ENCODE assay signal across 24 cellular contexts in the genomic region with DNA sequence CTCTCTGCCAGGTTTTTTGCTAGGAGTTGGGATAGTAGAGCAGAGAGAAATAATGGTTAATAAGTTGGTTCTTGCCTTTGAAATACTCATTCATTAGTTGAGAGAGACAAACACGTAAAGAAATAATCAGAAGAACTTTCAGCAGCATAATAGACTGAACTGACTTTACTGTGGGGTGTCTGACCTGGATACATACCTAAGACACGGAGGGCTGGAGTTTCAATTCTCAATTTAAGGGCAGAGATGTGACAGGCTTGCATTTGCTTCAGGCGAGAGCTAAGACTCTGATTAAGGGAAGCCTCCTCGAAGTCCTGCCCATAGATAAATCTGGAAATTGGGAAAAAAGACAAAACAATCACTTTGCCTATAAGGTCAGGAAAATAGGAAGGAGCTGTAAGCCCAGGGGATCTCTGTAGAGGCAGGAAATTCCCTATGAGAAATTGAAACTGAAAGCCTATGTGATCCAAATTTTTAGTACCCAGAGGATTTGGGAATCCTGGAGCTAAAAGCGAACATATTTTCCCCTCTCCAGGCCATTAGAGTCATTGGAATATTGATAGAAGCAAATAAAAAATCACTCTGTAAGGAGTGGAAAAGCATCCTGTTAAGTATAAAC.
DNase-seq lines count a peak whose midpoint lies in the region; ATAC-seq, FAIRE-seq and TF ChIP-seq lines count a peak whose summit lies in the region.
"Had no signal": no experiment of that assay in that cellular context is flagged by ENCODE, and none has a peak within 500 bp of the region (broad histone marks: within the 10 kb centered on the region; RNA-seq: fewer than 3 reads in every experiment).

No MANE protein-coding gene starts in this region.

- no peak overlapping the region for H3K4me3 Mint-ChIP-seq in activated CD8-positive, alpha-beta memory T cell treated with anti-CD3 and anti-CD28 coated beads, Interleukin-2, amount 10 ng/mL, durations not matched to agents 7 days and 5 days
- H3K4me3 Mint-ChIP-seq: HFFc6 had no signal

- H3K9me3 ChIP-seq in heart right ventricle (peaks cover 0 to 19% (median 6%) of the 10 kb centered on the region in 11 donors), HUES64 (ENCODE audit: insufficient read depth, low read depth, low read length) (peaks cover 8% of the 10 kb centered on the region), H1 (ENCODE audit: insufficient read depth in 2 of 2, low read depth in 1 of 2, low read length in 1 of 2) (peaks cover 0 to 6% of the 10 kb centered on the region in 2 experiments; a peak in 2 of 4 replicates), spleen (peaks cover 0 to 12% (median 0%) of the 10 kb centered on the region in 8 donors)
- H3K9me3 ChIP-seq: HAP-1, SJCRH30 had no signal

- H4K91ac ChIP-seq in H1 (replicated peaks; ENCODE audit: insufficient read length, low read length): no peak overlapping the region

- H3K27ac ChIP-seq in heart right ventricle: peak overlapping the region in 8 of 10 donors; percentile 15 to 66 (median 38)
- H3K27ac ChIP-seq in HUES64 (ENCODE audit: low read depth, low read length): peak overlapping the region; percentile 69; the same call in 1 of the 2 replicates
- H3K27ac ChIP-seq in H1 (ENCODE audit: low read depth, low read length): peak overlapping the region; percentile 70; the same call in 1 of the 2 replicates
- peak overlapping the region in 5 of 8 donors; percentile 8 to 55 (median 41) for H3K27ac ChIP-seq in spleen
- H3K27ac ChIP-seq: HL-60, SJCRH30 had no signal

- no peak for TF ChIP-seq RAD21 in H1 (IDR thresholded peaks at IDR 0.05 in 1 of 2, conservative IDR thresholded peaks at IDR 0.05 in 1 of 2; ENCODE audit: low read depth in 2 of 2, low read length in 2 of 2)

- no peaks in the 10 kb centered on the region for H3K79me1 ChIP-seq in H1 (ENCODE audit: low read depth, low read length)

- no peak for TF ChIP-seq POLR2A in H1 (IDR thresholded peaks at IDR 0.05; ENCODE audit: control extremely low read depth in 1 of 2, low read depth in 2 of 2, low read length in 2 of 2)
- no peak for TF ChIP-seq POLR2A in spleen (IDR thresholded peaks at IDR 0.05)

- DNase-seq in heart right ventricle: no peak
- DNase-seq in Right ventricle myocardium inferior (ENCODE audit: missing footprints): no peak
- DNase-seq in H1 (ENCODE audit: low read depth in 1 of 2, low spot score in 2 of 2): no peak
- DNase-seq in spleen: no peak
- DNase-seq in activated CD8-positive, alpha-beta memory T cell treated with anti-CD3 and anti-CD28 coated beads, Interleukin-2, amount 10 ng/mL, durations not matched to agents 7 days and 5 days: no peak
- DNase-seq in HT-29 (ENCODE audit: low spot score): no peak
- DNase-seq: Calu3, DMS79 treated with DMSO at 0.1 percent for 48 hours, HFFc6, KBM-7, MV-4-11, NCI-H1105, NCI-H1436 treated with DMSO at 0.1 percent for 48 hours, NCI-H2029, NCI-H446 treated with DMSO at 0.1 percent for 48 hours, SJCRH30 had no signal

- H3K23me2 ChIP-seq in H1 (ENCODE audit: low read depth, low read length): no peaks in the 10 kb centered on the region

- H3K18ac ChIP-seq in H1 (ENCODE audit: extremely low read depth, low read length): no peak overlapping the region; the same call in 1 of the 2 replicates

- no peaks in the 10 kb centered on the region for H3K4me1 Mint-ChIP-seq in activated CD8-positive, alpha-beta memory T cell treated with anti-CD3 and anti-CD28 coated beads, Interleukin-2, amount 10 ng/mL, durations not matched to agents 7 days and 5 days

- H3K4me2 ChIP-seq in H1 (ENCODE audit: insufficient read depth in 1 of 2, low read depth in 2 of 2, low read length in 2 of 2): peak overlapping the region in 1 of 2 experiments; percentile 40; a peak in 1 of 4 replicates

- H3K14ac ChIP-seq in H1 (ENCODE audit: insufficient read length): no peak overlapping the region

- H3K23ac ChIP-seq in H1 (ENCODE audit: insufficient read length): no peak overlapping the region

- TF ChIP-seq CTCF in heart right ventricle (IDR thresholded peaks at IDR 0.05) (no peak), H1 (IDR thresholded peaks at IDR 0.05; ENCODE audit: control extremely low read depth in 1 of 3, insufficient read depth in 1 of 3, low read depth in 1 of 3, low read length in 3 of 3) (no peak), spleen (IDR thresholded peaks at IDR 0.05 in 8 of 11, conservative IDR thresholded peaks at IDR 0.05 in 3 of 11) (no peak)

- H3K9ac ChIP-seq in HUES64 (ENCODE audit: low read depth, low read length) (no peak overlapping the region), H1 (replicated peaks in 1 of 4; ENCODE audit: extremely low read depth in 1 of 4, low read depth in 3 of 4, low read length in 3 of 4) (peak overlapping the region in 1 of 4 experiments; percentile 10; a peak in 1 of 7 replicates)

- H2BK12ac ChIP-seq in H1 (ENCODE audit: low read depth, low read length): no peak overlapping the region

- no peaks in the 10 kb centered on the region for H3K9me3 Mint-ChIP-seq in activated CD8-positive, alpha-beta memory T cell treated with anti-CD3 and anti-CD28 coated beads, Interleukin-2, amount 10 ng/mL, durations not matched to agents 7 days and 5 days (ENCODE audit: low read depth)
- H3K9me3 Mint-ChIP-seq: HFFc6 had no signal

- no peak overlapping the region for H3K4ac ChIP-seq in H1 (replicated peaks; ENCODE audit: insufficient read length, low read depth, low read length)

- H3K36me3 Mint-ChIP-seq in activated CD8-positive, alpha-beta memory T cell treated with anti-CD3 and anti-CD28 coated beads, Interleukin-2, amount 10 ng/mL, durations not matched to agents 7 days and 5 days: no peaks in the 10 kb centered on the region

- no peaks in the 10 kb centered on the region for H3K79me2 ChIP-seq in H1 (ENCODE audit: control insufficient read depth in 1 of 2, insufficient read depth in 2 of 2, low read length in 2 of 2)

- peaks cover 0 to 11% (median 5%) of the 10 kb centered on the region in 9 donors for H3K4me1 ChIP-seq in heart right ventricle
- H3K4me1 ChIP-seq in HUES64 (ENCODE audit: insufficient read depth, low read length): peaks cover 6% of the 10 kb centered on the region
- H3K4me1 ChIP-seq in H1 (replicated peaks in 1 of 4; ENCODE audit: control insufficient read depth in 3 of 4, insufficient read depth in 4 of 4, low read length in 3 of 4): peaks cover 2 to 5% (median 2%) of the 10 kb centered on the region in 4 experiments; a peak in 4 of 7 replicates
- H3K4me1 ChIP-seq in spleen: no peaks in the 10 kb centered on the region
- H3K4me1 ChIP-seq: HAP-1, SJCRH30 had no signal

- no peak overlapping the region for H2BK15ac ChIP-seq in H1 (ENCODE audit: low read length)

- intact Hi-C loops in heart right ventricle (cut with DNase I) (no loop called here), Right ventricle myocardium inferior (cut with DNase I) (no loop called here), spleen (cut with DNase I; ENCODE audit: low total_unique reads) (no loop called here)

- H3K27me3 Mint-ChIP-seq in activated CD8-positive, alpha-beta memory T cell treated with anti-CD3 and anti-CD28 coated beads, Interleukin-2, amount 10 ng/mL, durations not matched to agents 7 days and 5 days: peaks cover 5% of the 10 kb centered on the region

- no peak overlapping the region for H2AK5ac ChIP-seq in H1 (ENCODE audit: low read depth, low read length)

- H2BK20ac ChIP-seq in H1 (ENCODE audit: low read length): peak overlapping the region; percentile 24; the same call in 1 of the 2 replicates

- H3K4me3 ChIP-seq in heart right ventricle: peak overlapping the region in 5 of 10 donors; percentile 21 to 39 (median 35)
- no peak overlapping the region for H3K4me3 ChIP-seq in HUES64 (ENCODE audit: low read length)
- H3K4me3 ChIP-seq in H1 (ENCODE audit: extremely low read depth in 1 of 4, insufficient read depth in 2 of 4, low read depth in 3 of 4, low read length in 4 of 4): peak overlapping the region in 1 of 4 experiments; percentile 30; a peak in 1 of 8 replicates
- peak overlapping the region in 1 of 8 donors; percentile 29 for H3K4me3 ChIP-seq in spleen
- H3K4me3 ChIP-seq: HAP-1, SJCRH30 had no signal

- H3K36me3 ChIP-seq in heart right ventricle: no peaks in the 10 kb centered on the region
- no peaks in the 10 kb centered on the region for H3K36me3 ChIP-seq in HUES64 (ENCODE audit: insufficient read depth, low read length)
- H3K36me3 ChIP-seq in H1 (ENCODE audit: control insufficient read depth in 2 of 4, insufficient read depth in 4 of 4, low read length in 3 of 4): no peaks in the 10 kb centered on the region
- H3K36me3 ChIP-seq in spleen: no peaks in the 10 kb centered on the region
- H3K36me3 ChIP-seq: HAP-1, SJCRH30 had no signal

- H4K8ac ChIP-seq in H1 (ENCODE audit: extremely low read depth, insufficient read depth, low read length): no peak overlapping the region

- no peak overlapping the region for H3K27ac Mint-ChIP-seq in activated CD8-positive, alpha-beta memory T cell treated with anti-CD3 and anti-CD28 coated beads, Interleukin-2, amount 10 ng/mL, durations not matched to agents 7 days and 5 days
- H3K27ac Mint-ChIP-seq: HFFc6 had no signal

- H3K27me3 ChIP-seq in heart right ventricle: no peaks in the 10 kb centered on the region
- H3K27me3 ChIP-seq in HUES64 (ENCODE audit: insufficient read depth, low read length): no peaks in the 10 kb centered on the region
- no peaks in the 10 kb centered on the region for H3K27me3 ChIP-seq in H1 (replicated peaks in 1 of 4; ENCODE audit: control insufficient read depth in 3 of 4, extremely low read depth in 1 of 4, insufficient read depth in 3 of 4, low read length in 3 of 4)
- no peaks in the 10 kb centered on the region for H3K27me3 ChIP-seq in spleen (replicated peaks in 1 of 7)
- H3K27me3 ChIP-seq: SJCRH30 had no signal

- no peak for TF ChIP-seq EP300 in H1 (IDR thresholded peaks at IDR 0.05; ENCODE audit: borderline replicate concordance in 1 of 2, low read depth in 2 of 2, low read length in 2 of 2)

- WGBS in heart right ventricle, 2 donors: 54 to 67% methylated on average over 5 of the region's 5 CpGs
- WGBS in HUES64: 96% methylated on average over 4 of the region's 5 CpGs
- 75% methylated on average over 5 of the region's 5 CpGs; no CpG with 5 or more reads in 1 of the 2 experiments for WGBS in H1 (ENCODE audit: extremely low coverage in 1 of 2, insufficient coverage in 1 of 2, insufficient read length in 1 of 2, insufficient replicate concordance in 2 of 2, low coverage in 1 of 2, low lambda C conversion rate in 2 of 2, missing lambda C conversion rate in 1 of 2), 2 experiments
- 62 to 79% (median 72%) methylated on average over 5 of the region's 5 CpGs for WGBS in spleen, 5 donors

- POLR2A ChIA-PET in H1 (lab: Charles Lee; ENCODE audit: partially characterized antibody): interaction anchor here (1.3 to 1.8 kb wide), 2 partner anchors 17 to 21 kb away, joined by 4 to 13 read pairs; no protein-coding TSS in a partner anchor

- ATAC-seq in heart right ventricle: peak in 1 of 8 donors; percentile 44
- no peak for ATAC-seq in Right ventricle myocardium inferior
- ATAC-seq in GM19455 (IDR thresholded peaks at IDR 0.05; ENCODE audit: unreplicated experiment): no peak
- no peak for ATAC-seq in activated CD8-positive, alpha-beta memory T cell treated with anti-CD3 and anti-CD28 coated beads, Interleukin-2, amount 10 ng/mL, durations not matched to agents 7 days and 5 days
- ATAC-seq: SK-N-SH treated with all-trans-retinoic acid at 6 μM for 48 hours had no signal

- no peak overlapping the region for H2BK120ac ChIP-seq in H1 (replicated peaks; ENCODE audit: low read depth, low read length)

- CTCF ChIA-PET in H1 (lab: Charles Lee; ENCODE audit: partially characterized antibody): interaction anchor here (1.1 kb wide), 1 partner anchor 154 kb away, joined by 3 read pairs; no protein-coding TSS in a partner anchor
- CTCF ChIA-PET in activated CD8-positive, alpha-beta memory T cell treated with anti-CD3 and anti-CD28 coated beads, Interleukin-2, amount 10 ng/mL, durations not matched to agents 7 days and 5 days (lab: Charles Lee): no interaction called here

- no peak overlapping the region for H2AFZ ChIP-seq in H1 (ENCODE audit: low read length)

- H4K20me1 ChIP-seq in H1 (replicated peaks in 1 of 2; ENCODE audit: control insufficient read depth in 1 of 2, insufficient read depth in 2 of 2, low read length in 2 of 2): no peaks in the 10 kb centered on the region

- FAIRE-seq in H1 (lab: Jason Lieb, UNC): no peak
- FAIRE-seq: GM12892, GM19239, RCC 7860 had no signal

- peak overlapping the region; percentile 55; the same call in 1 of the 2 replicates for H2BK5ac ChIP-seq in H1 (ENCODE audit: low read depth, low read length)

- H4K5ac ChIP-seq in H1 (ENCODE audit: insufficient read length, low read depth, low read length): peak overlapping the region; percentile 64

- H3K56ac ChIP-seq in H1 (replicated peaks; ENCODE audit: insufficient read length, low read depth, low read length): no peak overlapping the region
